17 cellular contexts compared by ENCODE assay signal in genomic region chr11:18295316-18295715, GRCh38. TPM values are rescaled to one million over a fixed set of nuclear protein-coding genes. Genes with fewer than 3 reads are reported as not detected.
DNase-seq lines count a peak whose midpoint lies in the region; ATAC-seq lines count a peak whose summit lies in the region.
"Had no signal": no experiment of that assay in that cellular context is flagged by ENCODE, and none has a peak within 500 bp of the region (broad histone marks: within the 10 kb centered on the region; RNA-seq: fewer than 3 reads in every experiment).

No MANE protein-coding gene starts in this region.

- peak overlapping the region; percentile 6 for H3K27ac Mint-ChIP-seq in activated T-helper 17 cell treated with anti-CD3 and anti-CD28 coated beads, Interleukin-2, amount 50 U/mL, for 72 hours
- H3K27ac Mint-ChIP-seq: CD4-positive, alpha-beta T cell; GM23338 had no signal

- H3K27me3 Mint-ChIP-seq in activated T-helper 17 cell treated with anti-CD3 and anti-CD28 coated beads, Interleukin-2, amount 50 U/mL, for 72 hours, result no peaks in the 10 kb centered on the region
- H3K27me3 Mint-ChIP-seq: CD4-positive, alpha-beta T cell had no signal

- peaks cover 96% of the 10 kb centered on the region for H3K36me3 Mint-ChIP-seq in activated T-helper 17 cell treated with anti-CD3 and anti-CD28 coated beads, Interleukin-2, amount 50 U/mL, for 72 hours (ENCODE audit: low read depth)

- H3K4me1 Mint-ChIP-seq in activated T-helper 17 cell treated with anti-CD3 and anti-CD28 coated beads, Interleukin-2, amount 50 U/mL, for 72 hours, result peaks cover 7% of the 10 kb centered on the region
- H3K4me1 Mint-ChIP-seq: GM23338 had no signal

- no peaks in the 10 kb centered on the region for H3K9me3 Mint-ChIP-seq in activated T-helper 17 cell treated with anti-CD3 and anti-CD28 coated beads, Interleukin-2, amount 50 U/mL, for 72 hours
- H3K9me3 Mint-ChIP-seq: CD4-positive, alpha-beta T cell; GM23338 had no signal

- peak; percentile 60 for DNase-seq in COLO829 (ENCODE audit: low spot score)
- DNase-seq in globus pallidus (ENCODE audit: low spot score), result peak; percentile 55
- peak; percentile 82 for DNase-seq in pons (ENCODE audit: low spot score)
- DNase-seq in central memory CD4-positive, alpha-beta T cell, result no peak
- no peak for DNase-seq in NCI-H82 (lab: John Stamatoyannopoulos, UW)
- no peak for DNase-seq in SHP77 (lab: John Stamatoyannopoulos, UW)
- DNase-seq: AML-193; CD4-positive, alpha-beta T cell; DMS153; DMS79 treated with DMSO at 0.1 percent for 48 hours; GF-D8; HCEC 1CT had no signal

- ATAC-seq in activated T-helper 17 cell treated with anti-CD3 and anti-CD28 coated beads, Interleukin-2, amount 50 U/mL, for 72 hours (replicated peaks), result no peak
- ATAC-seq in HG02852 (IDR thresholded peaks at IDR 0.05; ENCODE audit: unreplicated experiment), result no peak
- ATAC-seq: A549, GM23338 had no signal

- no peak overlapping the region for H3K4me3 Mint-ChIP-seq in activated T-helper 17 cell treated with anti-CD3 and anti-CD28 coated beads, Interleukin-2, amount 50 U/mL, for 72 hours
- H3K4me3 Mint-ChIP-seq: CD4-positive, alpha-beta T cell; GM23338 had no signal

RNA-seq across cellular contexts. Expression of gene HPS5, which starts 26.6 kb away (rescaled TPM):
- 10 to 100 TPM; 17.9 to 23.5 TPM for total RNA-seq in activated T-helper 17 cell treated with anti-CD3 and anti-CD28 coated beads, Interleukin-2, amount 50 U/mL, for 72 hours

RNA-seq across cellular contexts. Expression of gene GTF2H1, which starts 27.1 kb away (rescaled TPM):
- 10 to 100 TPM; 48.9 to 54.2 TPM for total RNA-seq in activated T-helper 17 cell treated with anti-CD3 and anti-CD28 coated beads, Interleukin-2, amount 50 U/mL, for 72 hours

RNA-seq across cellular contexts. Expression of gene SAA1, which starts 29.3 kb away (rescaled TPM):
- total RNA-seq in activated T-helper 17 cell treated with anti-CD3 and anti-CD28 coated beads, Interleukin-2, amount 50 U/mL, for 72 hours, result not detected
- total RNA-seq: CD4-positive, alpha-beta T cell; GM23338; HT-29 had no signal

RNA-seq across cellular contexts. Expression of gene SAA2, which starts 46.8 kb away (rescaled TPM):
- not detected for total RNA-seq in activated T-helper 17 cell treated with anti-CD3 and anti-CD28 coated beads, Interleukin-2, amount 50 U/mL, for 72 hours
- total RNA-seq: GM23338, HT-29 had no signal

RNA-seq across cellular contexts. Expression of gene SAA4, which starts 58.7 kb away (rescaled TPM):
- total RNA-seq in activated T-helper 17 cell treated with anti-CD3 and anti-CD28 coated beads, Interleukin-2, amount 50 U/mL, for 72 hours, result not detected
- total RNA-seq: CD4-positive, alpha-beta T cell; GM23338; HT-29 had no signal

Comparison
In these comparisons a context has a peak if more than half of its experiments do, and no peak if none do; other contexts are left out.
1. DNase-seq: peak in COLO829 (single experiment), globus pallidus (single experiment) and pons (single experiment); none in central memory CD4-positive, alpha-beta T cell (single experiment), NCI-H82 (single experiment) and SHP77 (0 of 2).